6 cellular contexts compared by ENCODE assay signal in the genomic region with DNA sequence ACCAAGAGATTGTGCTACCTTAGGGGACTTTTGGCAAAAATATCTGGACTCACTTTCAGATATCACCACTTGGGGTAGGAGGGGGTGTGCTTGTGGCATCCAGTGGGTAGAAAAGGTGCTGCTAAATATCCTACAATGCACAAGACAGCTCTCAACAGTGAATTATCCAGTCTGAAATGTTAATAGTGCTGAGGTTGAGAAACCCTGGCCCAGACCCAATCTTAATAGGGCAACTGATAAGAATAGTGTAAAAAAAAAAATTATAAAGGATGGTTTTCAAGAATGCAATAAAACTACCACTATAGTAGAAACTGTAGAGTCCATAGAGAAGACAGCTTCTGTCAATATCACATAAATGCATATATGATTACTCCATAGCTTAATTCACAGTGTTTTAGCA.
"Had no signal": no experiment of that assay in that cellular context is flagged by ENCODE, and none has a peak within 500 bp of the region (broad histone marks: within the 10 kb centered on the region; RNA-seq: fewer than 3 reads in every experiment).

No MANE protein-coding gene starts in this region.

- H3K4me1 Mint-ChIP-seq: GM23338, H9, IgD-negative memory B cell had no signal

- H3K4me3 Mint-ChIP-seq: GM23338, H9, IgD-negative memory B cell had no signal

- H3K27me3 Mint-ChIP-seq: IgD-negative memory B cell had no signal

- ATAC-seq: GM23338, HepG2 had no signal

- H3K9me3 Mint-ChIP-seq: GM23338, H9, IgD-negative memory B cell had no signal

- H3K36me3 Mint-ChIP-seq: IgD-negative memory B cell had no signal

- H3K27ac Mint-ChIP-seq: GM23338, H9, IgD-negative memory B cell had no signal

- DNase-seq: H9, HCEC 1CT, KBM-7 had no signal
